24 cellular contexts compared by ENCODE assay signal in the genomic region with DNA sequence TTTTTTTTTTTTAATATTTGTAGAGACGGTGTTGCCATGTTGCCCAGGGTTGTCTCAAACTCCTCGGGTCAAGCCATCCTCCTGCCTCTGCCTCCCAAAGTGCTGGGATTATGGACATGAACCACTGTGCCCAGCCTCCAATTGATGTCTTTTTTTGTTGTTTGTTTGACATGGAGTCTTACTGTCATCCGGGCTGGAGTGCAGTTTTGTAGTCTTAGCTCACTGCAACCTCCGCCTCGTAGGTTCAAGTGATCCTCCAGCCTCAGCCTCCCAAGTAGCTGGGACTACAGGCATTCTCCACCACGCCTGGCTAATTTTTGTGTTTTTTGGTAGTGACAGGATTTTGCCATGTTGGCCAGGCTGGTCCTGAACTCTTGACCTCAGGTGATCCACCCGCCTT. TPM values are rescaled to one million over a fixed set of nuclear protein-coding genes. Genes with fewer than 3 reads are reported as not detected.
DNase-seq lines count a peak whose midpoint lies in the region; ATAC-seq, FAIRE-seq and TF ChIP-seq lines count a peak whose summit lies in the region.
"Had no signal": no experiment of that assay in that cellular context is flagged by ENCODE, and none has a peak within 500 bp of the region (broad histone marks: within the 10 kb centered on the region; RNA-seq: fewer than 3 reads in every experiment).

No MANE protein-coding gene starts in this region.

- peaks cover 26% of the 10 kb centered on the region for H3K4me1 ChIP-seq in MM.1S (ENCODE audit: low read length)
- H3K4me1 ChIP-seq in GM12878 (ENCODE audit: control insufficient read depth, insufficient read depth, low read length), result peaks cover 22% of the 10 kb centered on the region
- H3K4me1 ChIP-seq in OCI-LY7 (ENCODE audit: insufficient read depth, low read length, poor library complexity, severe bottlenecking), result peaks cover 28% of the 10 kb centered on the region
- H3K4me1 ChIP-seq: SJSA1 had no signal

- TF ChIP-seq RAD21 in GM12878 (IDR thresholded peaks at IDR 0.05; ENCODE audit: insufficient read depth, low read depth, low read length), result no peak

- in situ Hi-C loops in GM12878 (cut with MboI), result no loop called here

- peaks cover 95% of the 10 kb centered on the region for H3K79me2 ChIP-seq in MM.1S (ENCODE audit: low read length)
- H3K79me2 ChIP-seq in GM12878 (ENCODE audit: control insufficient read depth, insufficient read depth, low read length), result peaks cover 72% of the 10 kb centered on the region
- peaks cover 83% of the 10 kb centered on the region for H3K79me2 ChIP-seq in OCI-LY7 (ENCODE audit: insufficient read depth, low read depth, low read length)

- H3K9me3 ChIP-seq in MM.1S (replicated peaks; ENCODE audit: insufficient read depth, low read length) (no peaks in the 10 kb centered on the region), GM12878 (replicated peaks; ENCODE audit: control insufficient read depth, insufficient read depth, low read length) (no peaks in the 10 kb centered on the region), OCI-LY7 (ENCODE audit: low read length) (no peaks in the 10 kb centered on the region)
- H3K9me3 ChIP-seq: SJSA1 had no signal

- WGBS in GM12878 (ENCODE audit: insufficient coverage, insufficient replicate concordance, low lambda C conversion rate, missing lambda C conversion rate), result 84% methylated on average over 7 of the region's 7 CpGs

- DNase-seq in activated T-cell treated with anti-CD3 and anti-CD28 coated beads, Interleukin-2, amount 50 U/mL, for 24 hours, result no peak
- DNase-seq in activated T-cell treated with anti-CD3 and anti-CD28 coated beads for 4 hours, result no peak
- DNase-seq in MM.1S, result no peak
- no peak for DNase-seq in GM12878 (ENCODE audit: low read depth, low spot score)
- no peak for DNase-seq in progenitor cell of endocrine pancreas (ENCODE audit: low spot score, unreplicated experiment)
- no peak for DNase-seq in nephron progenitor cell
- DNase-seq in OCI-LY7 (ENCODE audit: low spot score), result no peak
- DNase-seq: DMS53, GDM1, KG1, NCI-H1105 treated with DMSO at 0.1 percent for 48 hours, NCI-H1694, NCI-H2081, NCI-H2171, NCI-H446, NCI-H526 had no signal

- POLR2A ChIA-PET in GM12878 (lab: Charles Lee) (interaction anchor here (0.7 to 2.8 kb wide), 2 partner anchors 11 to 144 kb away, joined by 3 to 22 read pairs; partner anchors contain the start of genes MROH8 and RPN2), OCI-LY7 (lab: Charles Lee) (no interaction called here)

- no peak for ATAC-seq in GM12878
- ATAC-seq: HCT116, Right ventricle myocardium inferior had no signal

- intact Hi-C loops in GM12878 (cut with micrococcal nuclease; ENCODE audit: unreplicated experiment), result no loop called here
- intact Hi-C loops in OCI-LY7 (cut with micrococcal nuclease; ENCODE audit: unreplicated experiment), result no loop called here

- no peak for TF ChIP-seq EP300 in GM12878 (IDR thresholded peaks at IDR 0.05; ENCODE audit: borderline replicate concordance in 1 of 2, control insufficient read depth in 1 of 2, low read depth in 2 of 2, low read length in 2 of 2)

- no peak for TF ChIP-seq POLR2A in GM12878 (IDR thresholded peaks at IDR 0.05; ENCODE audit: low read depth, low read length)

- H3K9me3 Mint-ChIP-seq in activated T-cell treated with anti-CD3 and anti-CD28 coated beads, Interleukin-2, amount 50 U/mL, for 24 hours, result no peaks in the 10 kb centered on the region
- H3K9me3 Mint-ChIP-seq in progenitor cell of endocrine pancreas (ENCODE audit: low read depth) (no peaks in the 10 kb centered on the region), nephron progenitor cell (no peaks in the 10 kb centered on the region)

- H3K36me3 ChIP-seq in MM.1S (replicated peaks; ENCODE audit: insufficient read depth, low read length), result peaks cover 19% of the 10 kb centered on the region
- H3K36me3 ChIP-seq in GM12878 (ENCODE audit: control insufficient read depth in 2 of 2, insufficient read depth in 2 of 2, low read length in 1 of 2), result peaks cover 18 to 46% of the 10 kb centered on the region in 2 experiments
- peaks cover 94% of the 10 kb centered on the region for H3K36me3 ChIP-seq in OCI-LY7 (ENCODE audit: insufficient read depth, low read length)

- H4K20me1 ChIP-seq in MM.1S (ENCODE audit: insufficient read depth, low read length), result peaks cover 53% of the 10 kb centered on the region
- H4K20me1 ChIP-seq in GM12878 (ENCODE audit: control insufficient read depth, insufficient read depth), result peaks cover 3% of the 10 kb centered on the region; the same call in 1 of the 2 replicates
- H4K20me1 ChIP-seq in OCI-LY7 (ENCODE audit: insufficient read depth, low read length), result peaks cover 30% of the 10 kb centered on the region

- H3K27ac ChIP-seq in MM.1S (ENCODE audit: low read length) (no peak overlapping the region), GM12878 (ENCODE audit: control insufficient read depth, insufficient read depth) (no peak overlapping the region), OCI-LY7 (ENCODE audit: low read depth, low read length, poor library complexity, severe bottlenecking) (no peak overlapping the region)
- H3K27ac ChIP-seq: SJSA1 had no signal

- H3K4me2 ChIP-seq in MM.1S (ENCODE audit: low read depth, low read length), result peak overlapping the region; percentile 36; the same call in 1 of the 2 replicates
- H3K4me2 ChIP-seq in GM12878 (ENCODE audit: control insufficient read depth, insufficient read depth), result no peak overlapping the region
- H3K4me2 ChIP-seq in OCI-LY7 (ENCODE audit: low read length), result no peak overlapping the region

- H3K9me2 ChIP-seq in MM.1S (replicated peaks; ENCODE audit: insufficient read depth, low read length) (no peaks in the 10 kb centered on the region), OCI-LY7 (ENCODE audit: insufficient read depth, low read length) (no peaks in the 10 kb centered on the region)

- H3K9ac ChIP-seq in MM.1S (ENCODE audit: low read length), result no peak overlapping the region
- H3K9ac ChIP-seq in GM12878 (ENCODE audit: control insufficient read depth, insufficient read depth, low read length), result no peak overlapping the region

- no peak overlapping the region for H2AFZ ChIP-seq in MM.1S (ENCODE audit: low read length)
- no peak overlapping the region for H2AFZ ChIP-seq in GM12878 (ENCODE audit: control insufficient read depth, low read depth, low read length)
- no peak overlapping the region for H2AFZ ChIP-seq in OCI-LY7 (ENCODE audit: low read length)

- CTCF ChIA-PET in GM12878 (lab: Yijun Ruan, JAX) (interaction anchor here (0.6 to 13.5 kb wide), 14 partner anchors 8 to 1034 kb away, joined by 3 to 200 read pairs (median 4); partner anchors contain the start of genes BLCAP, MROH8 and RPN2), OCI-LY7 (lab: Charles Lee; ENCODE audit: unreplicated experiment) (no interaction called here)

- peaks cover 68% of the 10 kb centered on the region for H3K4me1 Mint-ChIP-seq in activated T-cell treated with anti-CD3 and anti-CD28 coated beads, Interleukin-2, amount 50 U/mL, for 24 hours (ENCODE audit: low read depth)
- H3K4me1 Mint-ChIP-seq in progenitor cell of endocrine pancreas (ENCODE audit: low read depth) (peaks cover 1% of the 10 kb centered on the region), nephron progenitor cell (peaks cover 24% of the 10 kb centered on the region)

- peak overlapping the region; percentile 82 for H3K27ac Mint-ChIP-seq in activated T-cell treated with anti-CD3 and anti-CD28 coated beads, Interleukin-2, amount 50 U/mL, for 24 hours
- H3K27ac Mint-ChIP-seq in progenitor cell of endocrine pancreas, result peak overlapping the region; percentile 47
- no peak overlapping the region for H3K27ac Mint-ChIP-seq in nephron progenitor cell

- no peaks in the 10 kb centered on the region for H3K27me3 Mint-ChIP-seq in activated T-cell treated with anti-CD3 and anti-CD28 coated beads, Interleukin-2, amount 50 U/mL, for 24 hours
- H3K27me3 Mint-ChIP-seq in progenitor cell of endocrine pancreas (no peaks in the 10 kb centered on the region), nephron progenitor cell (ENCODE audit: low read depth, poor library complexity) (no peaks in the 10 kb centered on the region)
- H3K27me3 Mint-ChIP-seq: B cell had no signal

- no peaks in the 10 kb centered on the region for H3K27me3 ChIP-seq in MM.1S (replicated peaks; ENCODE audit: insufficient read depth, low read length)
- no peaks in the 10 kb centered on the region for H3K27me3 ChIP-seq in GM12878 (replicated peaks in 1 of 2; ENCODE audit: control insufficient read depth in 2 of 2, insufficient read depth in 2 of 2, low read length in 1 of 2)
- H3K27me3 ChIP-seq: SJSA1 had no signal

- H3F3A ChIP-seq in MM.1S (ENCODE audit: insufficient read depth, low read length), result peaks cover 21% of the 10 kb centered on the region

- no peak for TF ChIP-seq CTCF in MM.1S (IDR thresholded peaks at IDR 0.05; ENCODE audit: low read length)
- no peak for TF ChIP-seq CTCF in GM12878 (IDR thresholded peaks at IDR 0.05 in 2 of 3, conservative IDR thresholded peaks at IDR 0.05 in 1 of 3; ENCODE audit: control insufficient read depth in 2 of 3, extremely low read depth in 1 of 3, insufficient read depth in 1 of 3, low read depth in 3 of 3, low read length in 3 of 3)
- no peak for TF ChIP-seq CTCF in progenitor cell of endocrine pancreas (IDR thresholded peaks at IDR 0.05; ENCODE audit: unreplicated experiment)
- no peak for TF ChIP-seq CTCF in nephron progenitor cell (IDR thresholded peaks at IDR 0.05)
- TF ChIP-seq CTCF in OCI-LY7 (conservative IDR thresholded peaks at IDR 0.05; ENCODE audit: low read length), result no peak

- RAD21 ChIA-PET in GM12878 (lab: Charles Lee; ENCODE audit: unreplicated experiment), result interaction anchor here (3.4 to 3.9 kb wide), 2 partner anchors 10 to 180 kb away, joined by 17 read pairs; partner anchors contain the start of genes MROH8 and RPN2

- no TSS peak for BruUV-seq in GM12878 (replicated peaks; lab: Mats Ljungman, UMichigan)
- BruUV-seq in OCI-LY7 (replicated peaks; lab: Mats Ljungman, UMichigan), result no TSS peak

- H3K36me3 Mint-ChIP-seq in activated T-cell treated with anti-CD3 and anti-CD28 coated beads, Interleukin-2, amount 50 U/mL, for 24 hours (ENCODE audit: low read depth), result peaks cover 85% of the 10 kb centered on the region
- H3K36me3 Mint-ChIP-seq in progenitor cell of endocrine pancreas (ENCODE audit: insufficient read depth) (peaks cover 13% of the 10 kb centered on the region), nephron progenitor cell (ENCODE audit: low read depth) (peaks cover 76% of the 10 kb centered on the region)

- H3K4me3 ChIP-seq in MM.1S (ENCODE audit: low read length), result no peak overlapping the region
- H3K4me3 ChIP-seq in GM12878, result peak overlapping the region; percentile 37; the same call in 1 of the 2 replicates
- H3K4me3 ChIP-seq in OCI-LY7 (ENCODE audit: low read depth, low read length, poor library complexity, severe bottlenecking), result no peak overlapping the region
- H3K4me3 ChIP-seq: SJSA1 had no signal

- no peak for FAIRE-seq in GM12878 (lab: Jason Lieb, UNC)
- FAIRE-seq: A204.1, D721Med, H1 had no signal

- SMC1A ChIA-PET in GM12878 (lab: Charles Lee; ENCODE audit: uncharacterized antibody, unreplicated experiment), result interaction anchor here (0.9 to 1.8 kb wide), 4 partner anchors 9 to 346 kb away, joined by 4 to 11 read pairs (median 4); partner anchors contain the start of genes MROH8 and RPN2

- H3K4me3 Mint-ChIP-seq in activated T-cell treated with anti-CD3 and anti-CD28 coated beads, Interleukin-2, amount 50 U/mL, for 24 hours, result no peak overlapping the region
- H3K4me3 Mint-ChIP-seq in progenitor cell of endocrine pancreas (ENCODE audit: low read depth), result no peak overlapping the region
- H3K4me3 Mint-ChIP-seq in nephron progenitor cell, result no peak overlapping the region
- H3K4me3 Mint-ChIP-seq: CD14-positive monocyte had no signal

RNA-seq across cellular contexts. Expression of gene MROH8, which starts 9.4 kb away (rescaled TPM):
- 4.5 and 4.9 TPM in 2 replicates for total RNA-seq in GM12878 (2013; cell fraction: nucleolus; rRNA removed)
- 1.4 and 1.6 TPM in 2 replicates for total RNA-seq in GM12878 (2014; rRNA removed)
- total RNA-seq in GM12878 (2014; rRNA removed; fragmentation: Illumina TruSeq; extraction: Trizol), result 1.6 and 2.5 TPM in 2 replicates
- 1.5 and 2.3 TPM in 2 replicates for total RNA-seq in GM12878 (2021)
- 0.76 TPM for polyA plus RNA-seq in GM12878 (2011; ENCODE audit: low read depth)
- polyA plus RNA-seq in GM12878 (2011; rRNA removed), result 1.7 and 2.8 TPM in 2 replicates
- polyA plus RNA-seq in GM12878 (2011; cell fraction: cytosol; rRNA removed), result 1.9 and 2.0 TPM in 2 replicates
- polyA plus RNA-seq in GM12878 (2011; cell fraction: nucleus; rRNA removed), result 2.5 and 3.3 TPM in 2 replicates
- 1.4 and 2.0 TPM in 2 replicates for polyA plus RNA-seq in GM12878 (2012)
- 2.8 and 4.0 TPM in 2 replicates for polyA plus RNA-seq in GM12878 (2014; fragmentation: Illumina TruSeq; extraction: Trizol)
- polyA plus RNA-seq in GM12878 (2014; fragmentation: Nextera tagmentation; extraction: Ambion mirVana), result under 1 TPM; 0.16 to 0.93 TPM
- polyA plus RNA-seq in GM12878 (2014; rRNA removed), result 1.9 TPM in 2 replicates
- 1 to 10 TPM; 2.6 to 2.8 TPM for polyA plus RNA-seq in GM12878 (2016; fragmentation: Nextera tagmentation; extraction: Ambion mirVana)
- 2.0 and 3.1 TPM in 2 replicates for polyA minus RNA-seq in GM12878 (2011; rRNA and poly(A)+ RNA removed)
- polyA minus RNA-seq in GM12878 (2011; cell fraction: cytosol; rRNA and poly(A)+ RNA removed), result 0.80 TPM in 1 of 2 replicates, not detected in the other
- polyA minus RNA-seq in GM12878 (2011; cell fraction: nucleus; rRNA and poly(A)+ RNA removed), result 1.5 and 2.7 TPM in 2 replicates
- total RNA-seq in progenitor cell of endocrine pancreas, result 5.7 and 6.1 TPM in 2 replicates
- 1.3 and 2.7 TPM in 2 replicates for total RNA-seq in OCI-LY7 (2014; rRNA removed; shearing (Covaris generic))
- 3.9 and 5.7 TPM in 2 replicates for total RNA-seq in OCI-LY7 (2022)

RNA-seq across cellular contexts. Expression of gene RPN2, which starts 9.7 kb away (rescaled TPM):
- total RNA-seq in GM12878 (2013; cell fraction: nucleolus; rRNA removed), result 134 and 140 TPM in 2 replicates
- total RNA-seq in GM12878 (2014; rRNA removed), result 225 and 248 TPM in 2 replicates
- total RNA-seq in GM12878 (2014; rRNA removed; fragmentation: Illumina TruSeq; extraction: Trizol), result 231 and 241 TPM in 2 replicates
- 157 and 161 TPM in 2 replicates for total RNA-seq in GM12878 (2021)
- polyA plus RNA-seq in GM12878 (2011; ENCODE audit: low read depth), result 147 TPM
- 162 and 222 TPM in 2 replicates for polyA plus RNA-seq in GM12878 (2011; rRNA removed)
- polyA plus RNA-seq in GM12878 (2011; cell fraction: cytosol; rRNA removed), result 220 and 255 TPM in 2 replicates
- polyA plus RNA-seq in GM12878 (2011; cell fraction: nucleus; rRNA removed), result 147 and 211 TPM in 2 replicates
- polyA plus RNA-seq in GM12878 (2012), result 136 and 163 TPM in 2 replicates
- 198 and 207 TPM in 2 replicates for polyA plus RNA-seq in GM12878 (2014; fragmentation: Illumina TruSeq; extraction: Trizol)
- 100 to 1,000 TPM; 274 to 365 TPM for polyA plus RNA-seq in GM12878 (2014; fragmentation: Nextera tagmentation; extraction: Ambion mirVana)
- 133 and 148 TPM in 2 replicates for polyA plus RNA-seq in GM12878 (2014; rRNA removed)
- 100 to 1,000 TPM; 298 to 306 TPM for polyA plus RNA-seq in GM12878 (2016; fragmentation: Nextera tagmentation; extraction: Ambion mirVana)
- 278 and 290 TPM in 2 replicates for polyA minus RNA-seq in GM12878 (2011; rRNA and poly(A)+ RNA removed)
- 116 and 157 TPM in 2 replicates for polyA minus RNA-seq in GM12878 (2011; cell fraction: cytosol; rRNA and poly(A)+ RNA removed)
- polyA minus RNA-seq in GM12878 (2011; cell fraction: nucleus; rRNA and poly(A)+ RNA removed), result 54.9 and 77.2 TPM in 2 replicates
- 213 and 216 TPM in 2 replicates for total RNA-seq in progenitor cell of endocrine pancreas
- total RNA-seq in OCI-LY7 (2014; rRNA removed; shearing (Covaris generic)), result 89.5 and 110 TPM in 2 replicates
- 130 and 138 TPM in 2 replicates for total RNA-seq in OCI-LY7 (2022)
